17 cellular contexts compared by ENCODE assay signal in the genomic region with DNA sequence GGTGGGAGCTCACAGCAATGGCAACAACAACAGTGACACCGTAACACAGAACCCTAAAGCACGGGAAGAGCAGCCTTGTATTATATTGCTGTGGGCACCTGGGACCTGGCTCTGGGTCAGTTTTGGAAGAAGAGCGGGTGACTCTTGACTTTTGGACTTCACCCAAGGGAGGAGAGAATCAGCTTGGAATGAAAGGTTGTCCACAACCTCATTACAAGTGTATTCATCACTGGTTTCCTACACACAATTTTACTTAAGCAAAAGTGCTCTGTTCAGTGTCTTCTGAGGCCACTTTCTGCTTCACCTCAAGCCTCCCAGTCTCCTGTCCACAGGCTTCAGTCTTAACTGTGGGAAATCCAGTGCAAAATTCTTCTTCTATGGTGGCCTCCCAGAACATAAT.
A peak's percentile ranks its signal among the peaks of the same experiment; 100 is the strongest.
DNase-seq lines count a peak whose midpoint lies in the region; ATAC-seq, FAIRE-seq and TF ChIP-seq lines count a peak whose summit lies in the region.
"Had no signal": no experiment of that assay in that cellular context is flagged by ENCODE, and none has a peak within 500 bp of the region (broad histone marks: within the 10 kb centered on the region; RNA-seq: fewer than 3 reads in every experiment).

No MANE protein-coding gene starts in this region.

- no peaks in the 10 kb centered on the region for H3K36me3 ChIP-seq in MG63
- H3K36me3 ChIP-seq in bronchial epithelial cell (ENCODE audit: control insufficient read depth, insufficient read depth, low read length), result no peaks in the 10 kb centered on the region

- no peak overlapping the region for H3K4me3 ChIP-seq in MG63
- H3K4me3 ChIP-seq in bronchial epithelial cell (ENCODE audit: low read depth, low read length), result no peak overlapping the region
- H3K4me3 ChIP-seq: PC-9 had no signal

- peak; percentile 34 for ATAC-seq in sciatic nerve

- FAIRE-seq in bronchial epithelial cell (lab: Jason Lieb, UNC), result peak; percentile 70

- no peak for TF ChIP-seq CTCF in bronchial epithelial cell (IDR thresholded peaks at IDR 0.05; ENCODE audit: insufficient read depth, low read length, severe bottlenecking)

- peak; percentile 29 for DNase-seq in NCI-H2196 (lab: John Stamatoyannopoulos, UW; ENCODE audit: unreplicated experiment)
- DNase-seq in NCI-H2196 treated with DMSO at 0.1 percent for 48 hours (lab: John Stamatoyannopoulos, UW; ENCODE audit: unreplicated experiment), result no peak
- peak; percentile 6 for DNase-seq in MG63
- no peak for DNase-seq in bronchial epithelial cell (ENCODE audit: low read depth)
- no peak for DNase-seq in sciatic nerve (ENCODE audit: low spot score)
- DNase-seq in DMS79 treated with DMSO at 0.1 percent for 48 hours (lab: John Stamatoyannopoulos, UW), result no peak
- no peak for DNase-seq in activated CD4-positive, alpha-beta T cell treated with anti-CD3 and anti-CD28 coated beads, Interleukin-2, amount 50 U/mL, for 48 hours
- DNase-seq in hypothalamus (lab: John Stamatoyannopoulos, UW), result no peak
- DNase-seq: 8988T; DMS79; KG1; MM.1S; NCI-H1105 treated with DMSO at 0.1 percent for 48 hours; NCI-H2227 treated with DMSO at 0.1 percent for 48 hours; NCI-H524 treated with DMSO at 0.1 percent for 48 hours; NK-92 treated with Interleukin-12 subunit alpha and Interleukin-12 subunit beta, amount 100 ng/mL, for 24 hours; PC-9 had no signal

- intact Hi-C loops in sciatic nerve (cut with DNase I), result no loop called here

- no peaks in the 10 kb centered on the region for H3K27me3 ChIP-seq in MG63
- H3K27me3 ChIP-seq in bronchial epithelial cell (ENCODE audit: control insufficient read depth, insufficient read depth, low read length), result no peaks in the 10 kb centered on the region

- H3K9me3 ChIP-seq in MG63, result no peaks in the 10 kb centered on the region

Comparison
In these comparisons a context has a peak if more than half of its experiments do, and no peak if none do; other contexts are left out.
1. DNase-seq: peak in NCI-H2196 (single experiment) and MG63 (single experiment); none in NCI-H2196 treated with DMSO at 0.1 percent for 48 hours (single experiment), bronchial epithelial cell (single experiment), sciatic nerve (single experiment), DMS79 treated with DMSO at 0.1 percent for 48 hours (single experiment), activated CD4-positive, alpha-beta T cell treated with anti-CD3 and anti-CD28 coated beads, Interleukin-2, amount 50 U/mL, for 48 hours (0 of 2) and hypothalamus (0 of 51).